Comparison of ENCODE assay signal across 8 cellular contexts in genomic region chr9:83649080-83649479, GRCh38. TPM values are rescaled to one million over a fixed set of nuclear protein-coding genes. Genes with fewer than 3 reads are reported as not detected.
DNase-seq lines count a peak whose midpoint lies in the region; ATAC-seq and TF ChIP-seq lines count a peak whose summit lies in the region.

No MANE protein-coding gene starts in this region.

- ATAC-seq in GM21528 (IDR thresholded peaks at IDR 0.05; ENCODE audit: low FRiP score, unreplicated experiment) (peak; percentile 69), HG03571 (IDR thresholded peaks at IDR 0.05; ENCODE audit: unreplicated experiment) (no peak)
- ATAC-seq in activated CD4-positive, CD25-positive, alpha-beta regulatory T cell treated with anti-CD3 and anti-CD28 coated beads, Interleukin-2, amount 50 U/mL, for 24 hours: peak; percentile 69 to 73

- H3K4me3 ChIP-seq in CD8-positive, alpha-beta memory T cell (ENCODE audit: low read length): no peak overlapping the region
- H3K4me3 ChIP-seq in cardiac fibroblast (replicated peaks in 1 of 2; ENCODE audit: low read depth in 2 of 2, low read length in 2 of 2): no peak overlapping the region

- peaks cover 12 to 39% (median 15%) of the 10 kb centered on the region in 3 donors for H3K36me3 Mint-ChIP-seq in CD8-positive, alpha-beta memory T cell

- peak; percentile 57 to 79 (median 65) for DNase-seq in CD8-positive, alpha-beta memory T cell
- DNase-seq in NCI-H1092 treated with DMSO at 0.1 percent for 48 hours (lab: John Stamatoyannopoulos, UW): peak; percentile 4
- DNase-seq in cardiac fibroblast (ENCODE audit: low read depth in 2 of 2): peak; percentile 53 to 57
- DNase-seq in left kidney (ENCODE audit: low read depth, low spot score): peak; percentile 53
- DNase-seq in stimulated activated CD4-positive, alpha-beta T cell treated with anti-CD3 and anti-CD28 coated beads, TNF-alpha, amount 100 ng/mL, for 24 hours (ENCODE audit: low read depth in 3 of 3): peak; percentile 44 to 63 (median 51)

- H3K9me3 ChIP-seq in CD8-positive, alpha-beta memory T cell (ENCODE audit: low read length): no peaks in the 10 kb centered on the region

- peak; percentile 88 for TF ChIP-seq CTCF in cardiac fibroblast (IDR thresholded peaks at IDR 0.05; ENCODE audit: low read depth, low read length)

- POLR2A ChIA-PET in CD8-positive, alpha-beta memory T cell (lab: Charles Lee): interaction anchor here (0.6 to 1.2 kb wide), 3 partner anchors 12 to 27 kb away, joined by 3 to 4 read pairs (median 3); no protein-coding TSS in a partner anchor

- no peaks in the 10 kb centered on the region for H3K4me1 ChIP-seq in CD8-positive, alpha-beta memory T cell (ENCODE audit: insufficient read depth, low read length)

- peaks cover 16% of the 10 kb centered on the region for H3K36me3 ChIP-seq in CD8-positive, alpha-beta memory T cell (ENCODE audit: insufficient read depth, low read length)

- no peaks in the 10 kb centered on the region for H3K4me1 Mint-ChIP-seq in CD8-positive, alpha-beta memory T cell

- H3K4me3 Mint-ChIP-seq in CD8-positive, alpha-beta memory T cell: no peak overlapping the region

- no peaks in the 10 kb centered on the region for H3K27me3 ChIP-seq in CD8-positive, alpha-beta memory T cell (ENCODE audit: insufficient read depth, low read length, poor library complexity, severe bottlenecking)

- H3K27me3 Mint-ChIP-seq in CD8-positive, alpha-beta memory T cell: no peaks in the 10 kb centered on the region

- H3K27ac Mint-ChIP-seq in CD8-positive, alpha-beta memory T cell: peak overlapping the region in 1 of 8 donors; percentile 24

- no peak overlapping the region for H3K27ac ChIP-seq in CD8-positive, alpha-beta memory T cell (ENCODE audit: low read depth, low read length)

- no peaks in the 10 kb centered on the region for H3K9me3 Mint-ChIP-seq in CD8-positive, alpha-beta memory T cell

- CTCF ChIA-PET in CD8-positive, alpha-beta memory T cell (lab: Charles Lee): interaction anchor here (0.7 to 2.9 kb wide), 13 partner anchors 9 to 59 kb away, joined by 3 to 36 read pairs (median 5); partner anchors contain the start of genes IDNK and UBQLN1

RNA-seq across cellular contexts. Expression of gene IDNK, which starts 26.1 kb away (rescaled TPM):
- total RNA-seq in CD8-positive, alpha-beta memory T cell: 1 to 10 TPM; 5.9 to 6.3 TPM
- 16.9 TPM for polyA plus RNA-seq in CD8-positive, alpha-beta memory T cell

RNA-seq across cellular contexts. Expression of gene UBQLN1, which starts 58.7 kb away (rescaled TPM):
- total RNA-seq in CD8-positive, alpha-beta memory T cell: 100 to 1,000 TPM in 1 of 2 experiments, 10 to 100 TPM in 1; 95.1 to 101 TPM
- 76.6 TPM for polyA plus RNA-seq in CD8-positive, alpha-beta memory T cell

Comparison
In these comparisons a context has a peak if more than half of its experiments do, and no peak if none do; other contexts are left out.
1. DNase-seq: peak in every context shown above with its lines; median percentile 65 in CD8-positive, alpha-beta memory T cell; 55 in cardiac fibroblast; 53 in left kidney; 51 in stimulated activated CD4-positive, alpha-beta T cell treated with anti-CD3 and anti-CD28 coated beads, TNF-alpha, amount 100 ng/mL, for 24 hours; 4 in NCI-H1092 treated with DMSO at 0.1 percent for 48 hours.